In genomic region chr21:27569831-27570230, GRCh38 we compare ENCODE assay signal across 16 cellular contexts.
DNase-seq lines count a peak whose midpoint lies in the region; ATAC-seq, FAIRE-seq and TF ChIP-seq lines count a peak whose summit lies in the region.
"Had no signal": no experiment of that assay in that cellular context is flagged by ENCODE, and none has a peak within 500 bp of the region (broad histone marks: within the 10 kb centered on the region; RNA-seq: fewer than 3 reads in every experiment).

No MANE protein-coding gene starts in this region.

- H3K4me2 ChIP-seq in endothelial cell of umbilical vein (ENCODE audit: insufficient read depth, low read length) = no peak overlapping the region

- no peaks in the 10 kb centered on the region for H3K79me2 ChIP-seq in endothelial cell of umbilical vein (ENCODE audit: control insufficient read depth, insufficient read depth, low read length)

- H3K9me1 ChIP-seq in endothelial cell of umbilical vein (replicated peaks; ENCODE audit: control insufficient read depth, extremely low read depth, insufficient read depth, low read length) = no peaks in the 10 kb centered on the region

- peak in 1 of 2 donors; percentile 9 for ATAC-seq in lower lobe of right lung
- ATAC-seq in GM18870 (IDR thresholded peaks at IDR 0.05; ENCODE audit: unreplicated experiment) = no peak
- no peak for ATAC-seq in body of pancreas
- ATAC-seq: activated T-cell treated with anti-CD3 and anti-CD28 coated beads, Interleukin-2, amount 50 U/mL, for 72 hours had no signal

- no peak overlapping the region for H2AFZ ChIP-seq in endothelial cell of umbilical vein (ENCODE audit: low read depth, low read length)

- H3K4me1 ChIP-seq in endothelial cell of umbilical vein (ENCODE audit: control insufficient read depth, extremely low read depth, insufficient read depth, low read length) (no peaks in the 10 kb centered on the region), lower lobe of right lung (no peaks in the 10 kb centered on the region), subcutaneous abdominal adipose tissue (ENCODE audit: control insufficient read depth in 5 of 5, insufficient read depth in 5 of 5, low read length in 5 of 5) (peaks cover 0 to 15% (median 10%) of the 10 kb centered on the region in 5 donors), body of pancreas (no peaks in the 10 kb centered on the region)

- FAIRE-seq in endothelial cell of umbilical vein (lab: Jason Lieb, UNC) = no peak

- TF ChIP-seq POLR2A in endothelial cell of umbilical vein (IDR thresholded peaks at IDR 0.05; ENCODE audit: low read depth, low read length) (no peak), body of pancreas (IDR thresholded peaks at IDR 0.05) (no peak)

- POLR2A ChIA-PET in endothelial cell of umbilical vein (lab: Charles Lee) = no interaction called here

- H3K9me3 ChIP-seq in MG63 (no peaks in the 10 kb centered on the region; the same call in none of the 2 replicates), endothelial cell of umbilical vein (replicated peaks; ENCODE audit: control insufficient read depth, insufficient read depth, low read length) (no peaks in the 10 kb centered on the region), lower lobe of right lung (no peaks in the 10 kb centered on the region), subcutaneous abdominal adipose tissue (ENCODE audit: control insufficient read depth in 5 of 5, low read length in 5 of 5) (no peaks in the 10 kb centered on the region), body of pancreas (no peaks in the 10 kb centered on the region)

- no peak for TF ChIP-seq CTCF in endothelial cell of umbilical vein (IDR thresholded peaks at IDR 0.05; ENCODE audit: extremely low read depth in 1 of 2, insufficient read depth in 1 of 2, low read depth in 1 of 2, low read length in 2 of 2)
- TF ChIP-seq CTCF in lower lobe of right lung (IDR thresholded peaks at IDR 0.05) = no peak
- TF ChIP-seq CTCF in body of pancreas (IDR thresholded peaks at IDR 0.05) = no peak

- CTCF ChIA-PET in endothelial cell of umbilical vein (lab: Charles Lee) = interaction anchor here (1.4 to 1.8 kb wide), 3 partner anchors 14 to 688 kb away, joined by 3 to 9 read pairs (median 3); no protein-coding TSS in a partner anchor

- H3K27ac ChIP-seq in endothelial cell of umbilical vein (ENCODE audit: insufficient read depth, low read depth, low read length) (no peak overlapping the region), lower lobe of right lung (peak overlapping the region; percentile 43), subcutaneous abdominal adipose tissue (ENCODE audit: low read depth, low read length) (peak overlapping the region; percentile 55), body of pancreas (no peak overlapping the region)
- H3K27ac ChIP-seq: C4-2B had no signal

- no peak overlapping the region for H3K9ac ChIP-seq in endothelial cell of umbilical vein (replicated peaks; ENCODE audit: extremely low read depth, insufficient read depth, low read length)
- H3K9ac ChIP-seq in subcutaneous abdominal adipose tissue (ENCODE audit: low read length in 5 of 5) = no peak overlapping the region

- H4K20me1 ChIP-seq in endothelial cell of umbilical vein (replicated peaks; ENCODE audit: control insufficient read depth, extremely low read depth, insufficient read depth, low read length) = no peaks in the 10 kb centered on the region

- H3K27me3 ChIP-seq in MG63 (no peaks in the 10 kb centered on the region), endothelial cell of umbilical vein (ENCODE audit: control insufficient read depth in 2 of 2, insufficient read depth in 2 of 2, low read length in 2 of 2) (no peaks in the 10 kb centered on the region), lower lobe of right lung (ENCODE audit: low read depth) (no peaks in the 10 kb centered on the region), subcutaneous abdominal adipose tissue (ENCODE audit: control insufficient read depth in 5 of 5, insufficient read depth in 4 of 5, low read length in 5 of 5) (no peaks in the 10 kb centered on the region), body of pancreas (no peaks in the 10 kb centered on the region)

- DNase-seq in MG63 (peak; percentile 64), endothelial cell of umbilical vein (ENCODE audit: low read depth, low spot score) (peak; percentile 4), lower lobe of right lung (no peak), body of pancreas (no peak), DMS153 treated with DMSO at 0.1 percent for 48 hours (lab: John Stamatoyannopoulos, UW; ENCODE audit: unreplicated experiment) (no peak), putamen (ENCODE audit: low spot score) (no peak)
- DNase-seq: activated CD4-positive, alpha-beta T cell treated with anti-CD3 and anti-CD28 coated beads, Interleukin-2, amount 50 U/mL, for 4 hours; activated T-cell treated with anti-CD3 and anti-CD28 coated beads, Interleukin-2, amount 50 U/mL, for 72 hours; DMS79; hypothalamus; Karpas-422; NCI-H146; posterior cingulate gyrus had no signal

- dilution Hi-C loops in endothelial cell of umbilical vein (cut with MboI; ENCODE audit: extremely low pct_ligation_motif_present, low sequenced_read_pairs) = no loop called here

- peaks cover 14% of the 10 kb centered on the region for H3K36me3 ChIP-seq in MG63
- no peaks in the 10 kb centered on the region for H3K36me3 ChIP-seq in endothelial cell of umbilical vein (ENCODE audit: control insufficient read depth in 2 of 2, extremely low read depth in 1 of 2, insufficient read depth in 2 of 2, low read length in 2 of 2)
- no peaks in the 10 kb centered on the region for H3K36me3 ChIP-seq in lower lobe of right lung
- H3K36me3 ChIP-seq in subcutaneous abdominal adipose tissue (ENCODE audit: control insufficient read depth in 5 of 5, insufficient read depth in 5 of 5, low read length in 5 of 5) = no peaks in the 10 kb centered on the region
- H3K36me3 ChIP-seq in body of pancreas (replicated peaks in 1 of 2; ENCODE audit: insufficient read depth in 1 of 2, low read depth in 2 of 2) = no peaks in the 10 kb centered on the region

- H3K4me3 ChIP-seq in MG63 = no peak overlapping the region
- no peak overlapping the region for H3K4me3 ChIP-seq in endothelial cell of umbilical vein (replicated peaks in 1 of 3; ENCODE audit: insufficient read depth in 1 of 3, low read depth in 1 of 3, low read length in 3 of 3)
- no peak overlapping the region for H3K4me3 ChIP-seq in lower lobe of right lung
- no peak overlapping the region for H3K4me3 ChIP-seq in subcutaneous abdominal adipose tissue (ENCODE audit: low read depth in 1 of 5, low read length in 5 of 5)
- H3K4me3 ChIP-seq in body of pancreas = no peak overlapping the region

- BruUV-seq in endothelial cell of umbilical vein (replicated peaks; lab: Mats Ljungman, UMichigan) = no TSS peak

- intact Hi-C loops in endothelial cell of umbilical vein (cut with micrococcal nuclease) (loop anchor here (10.0 kb wide), 1 partner anchor 205 kb away; no protein-coding TSS in a partner anchor), lower lobe of right lung (cut with DNase I) (no loop called here), body of pancreas (cut with DNase I) (no loop called here)

- 58 to 75% methylated on average over 2 of the region's 2 CpGs for WGBS in body of pancreas, 2 donors

TF ChIP-seq in endothelial cell of umbilical vein, 7 proteins besides CTCF, POLR2A, EP300 and RAD21:
- TF ChIP-seq EZH2 (IDR thresholded peaks at IDR 0.05; ENCODE audit: borderline replicate concordance, low read depth, low read length, severe bottlenecking) (no peak), POLR2AphosphoS5 (IDR thresholded peaks at IDR 0.05; ENCODE audit: insufficient read depth, low read depth, low read length) (no peak), MYC (IDR thresholded peaks at IDR 0.05; ENCODE audit: low read depth, low read length) (no peak), FOS (IDR thresholded peaks at IDR 0.05; ENCODE audit: borderline replicate concordance, insufficient read depth, low read length) (no peak), JUN (IDR thresholded peaks at IDR 0.05; ENCODE audit: borderline replicate concordance, insufficient read depth, insufficient read length, low read depth) (no peak), MAX (IDR thresholded peaks at IDR 0.05; ENCODE audit: insufficient read depth, insufficient read length) (no peak), GATA2 (IDR thresholded peaks at IDR 0.05; ENCODE audit: insufficient read depth, insufficient read length, low read depth, low read length) (no peak)
TF ChIP-seq in endothelial cell of umbilical vein: peak in this region for 0.

Comparison
In these comparisons a context has a peak if more than half of its experiments do, and no peak if none do; other contexts are left out.
1. DNase-seq: peak in MG63 (single experiment) and endothelial cell of umbilical vein (single experiment); none in lower lobe of right lung (single experiment), body of pancreas (0 of 4), DMS153 treated with DMSO at 0.1 percent for 48 hours (single experiment) and putamen (single experiment).
2. H3K27ac ChIP-seq: peak in lower lobe of right lung (single experiment) and subcutaneous abdominal adipose tissue (single experiment); none in endothelial cell of umbilical vein (single experiment) and body of pancreas (0 of 4).